ENCODE assay signal across 28 cellular contexts in the genomic region with DNA sequence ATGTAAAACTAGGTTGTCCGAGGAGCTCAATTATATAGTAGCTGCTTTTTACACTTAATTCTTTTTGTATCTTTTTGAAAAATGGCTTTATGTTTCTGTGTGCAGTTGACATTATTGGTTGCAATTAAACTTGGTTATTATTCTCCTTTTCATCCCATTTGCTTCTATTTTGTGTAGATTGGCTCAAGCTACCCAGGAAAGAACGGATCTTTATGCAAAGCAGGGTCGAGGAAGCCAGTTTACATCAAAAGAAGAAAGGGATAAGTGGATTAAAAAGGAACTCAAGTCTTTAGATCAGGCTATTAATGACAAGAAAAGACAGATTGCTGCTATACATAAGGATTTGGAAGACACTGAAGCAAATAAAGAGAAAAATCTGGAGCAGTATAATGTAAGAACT.
"Had no signal": no experiment of that assay in that cellular context is flagged by ENCODE, and none has a peak within 500 bp of the region (broad histone marks: within the 10 kb centered on the region; RNA-seq: fewer than 3 reads in every experiment).

No MANE protein-coding gene starts in this region.

- H3K4me3 ChIP-seq: adrenal gland, Peyer's patch, SJCRH30 had no signal

- H3K4me2 ChIP-seq: KMS-11, SK-N-SH had no signal

- H3K27ac Mint-ChIP-seq: activated CD4-positive, alpha-beta memory T cell treated with anti-CD3 and anti-CD28 coated beads, Interleukin-2, amount 10 ng/mL, durations not matched to agents 7 days and 5 days; activated naive CD8-positive, alpha-beta T cell; WTC11 had no signal

- FAIRE-seq: colon had no signal

- H3K4me1 ChIP-seq: adrenal gland, Peyer's patch, SJCRH30 had no signal

- H3K9me3 Mint-ChIP-seq: activated CD4-positive, alpha-beta memory T cell treated with anti-CD3 and anti-CD28 coated beads, Interleukin-2, amount 10 ng/mL, durations not matched to agents 7 days and 5 days; WTC11 had no signal

- H3K9ac ChIP-seq: KMS-11, SK-N-SH had no signal

- H3K27ac ChIP-seq: adrenal gland, KMS-11, Peyer's patch, RWPE1, SJCRH30 had no signal

- H3K4me3 Mint-ChIP-seq: activated CD4-positive, alpha-beta memory T cell treated with anti-CD3 and anti-CD28 coated beads, Interleukin-2, amount 10 ng/mL, durations not matched to agents 7 days and 5 days; activated naive CD8-positive, alpha-beta T cell; WTC11 had no signal

- H3K4me1 Mint-ChIP-seq: WTC11 had no signal

- H3K9me3 ChIP-seq: adrenal gland, Peyer's patch, SJCRH30, SK-N-SH had no signal

- ATAC-seq: WTC11 had no signal

- DNase-seq: activated CD4-positive, alpha-beta memory T cell treated with anti-CD3 and anti-CD28 coated beads, Interleukin-2, amount 10 ng/mL, durations not matched to agents 7 days and 5 days; activated CD4-positive, alpha-beta T cell treated with anti-CD3 and anti-CD28 coated beads for 1 hour; activated CD4-positive, alpha-beta T cell treated with anti-CD3 and anti-CD28 coated beads, Interleukin-2, amount 50 U/mL, for 1 hour; activated naive CD4-positive, alpha-beta T cell treated with Interleukin-2 at 50 U/mL for 16 hours; activated T-cell treated with anti-CD3 and anti-CD28 coated beads for 4 hours; adrenal gland; anterior cingulate cortex; cerebellar nuclear complex; NCI-H1092; NCI-H1417 treated with DMSO at 0.1 percent for 48 hours; NCI-H1694; NCI-H2029; NCI-H2107; NCI-H2171 treated with DMSO at 0.1 percent for 48 hours; NCI-H226; NCI-H526; NCI-H774; NK-92 treated with Interleukin-12 subunit alpha and Interleukin-12 subunit beta, amount 100 ng/mL, for 24 hours; Peyer's patch; Right ventricle myocardium superior; SJCRH30; SK-N-SH; SW 1271 had no signal

- H3K27me3 ChIP-seq: adrenal gland, Peyer's patch, SJCRH30 had no signal
